In the genomic region with DNA sequence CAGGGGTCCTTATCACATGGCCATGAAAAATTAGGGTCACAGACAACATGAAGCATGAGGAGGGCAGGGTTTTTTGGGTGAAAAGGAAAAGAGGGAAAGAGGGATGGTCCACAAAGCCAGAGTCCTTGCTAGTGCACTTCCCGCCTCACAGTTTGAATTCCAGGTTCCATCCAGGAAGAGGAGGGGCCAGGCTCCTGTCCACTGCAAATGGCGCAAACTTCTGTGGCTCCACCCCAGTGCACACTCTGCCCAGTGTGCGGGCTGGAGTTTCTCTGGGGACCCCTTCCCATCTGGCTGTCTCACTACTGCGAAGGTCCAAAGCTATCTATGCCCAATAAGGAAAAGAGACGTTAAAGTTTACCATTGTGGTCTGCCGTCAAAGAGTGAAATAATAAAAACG, we compare ENCODE assay signal across 19 cellular contexts. TPM values are rescaled to one million over a fixed set of nuclear protein-coding genes. Genes with fewer than 3 reads are reported as not detected.
DNase-seq lines count a peak whose midpoint lies in the region; ATAC-seq and TF ChIP-seq lines count a peak whose summit lies in the region.
"Had no signal": no experiment of that assay in that cellular context is flagged by ENCODE, and none has a peak within 500 bp of the region (broad histone marks: within the 10 kb centered on the region; RNA-seq: fewer than 3 reads in every experiment).

No MANE protein-coding gene starts in this region.

- H3K9me2 ChIP-seq in OCI-LY1 (ENCODE audit: low read depth, low read length), result no peaks in the 10 kb centered on the region

- H3K4me1 Mint-ChIP-seq in activated T-cell treated with anti-CD3 and anti-CD28 coated beads, Interleukin-2, amount 50 U/mL, for 24 hours (ENCODE audit: low read depth), result peaks cover 22% of the 10 kb centered on the region
- H3K4me1 Mint-ChIP-seq in activated T-cell treated with anti-CD3 and anti-CD28 coated beads, Interleukin-2, amount 50 U/mL, for 4 hours (ENCODE audit: low read depth), result peaks cover 27% of the 10 kb centered on the region
- peaks cover 19% of the 10 kb centered on the region for H3K4me1 Mint-ChIP-seq in CD4-positive, alpha-beta T cell (ENCODE audit: low read depth)
- H3K4me1 Mint-ChIP-seq in endothelial cell (ENCODE audit: unreplicated experiment), result peaks cover 22% of the 10 kb centered on the region

- no peak overlapping the region for H2AFZ ChIP-seq in OCI-LY1 (ENCODE audit: low read length)

- no peak for TF ChIP-seq POLR2A in sigmoid colon (IDR thresholded peaks at IDR 0.05)

- TF ChIP-seq EP300 in sigmoid colon (IDR thresholded peaks at IDR 0.05), result no peak

- no peaks in the 10 kb centered on the region for H3K79me2 ChIP-seq in OCI-LY1 (ENCODE audit: insufficient read depth, low read length)

- no peak for ATAC-seq in activated T-cell treated with anti-CD3 and anti-CD28 coated beads, Interleukin-2, amount 50 U/mL, for 4 hours
- ATAC-seq in CD4-positive, alpha-beta T cell (ENCODE audit: poor library complexity), result no peak
- ATAC-seq in HG03039 (IDR thresholded peaks at IDR 0.05; ENCODE audit: unreplicated experiment), result no peak
- ATAC-seq: PC-3 had no signal

- H3K9ac ChIP-seq in OCI-LY1 (ENCODE audit: low read length), result no peak overlapping the region

- no peak for DNase-seq in activated T-cell treated with anti-CD3 and anti-CD28 coated beads, Interleukin-2, amount 50 U/mL, for 24 hours
- no peak for DNase-seq in activated T-cell treated with anti-CD3 and anti-CD28 coated beads, Interleukin-2, amount 50 U/mL, for 4 hours
- no peak for DNase-seq in CD4-positive, alpha-beta T cell
- DNase-seq in endothelial cell (ENCODE audit: low spot score), result no peak
- DNase-seq in sigmoid colon, result no peak
- DNase-seq in mucosa of gallbladder (ENCODE audit: low spot score), result no peak
- DNase-seq: KBM-7, NCI-H1092, NCI-H1436, NCI-H187 treated with DMSO at 0.1 percent for 48 hours, NCI-H2107, NCI-H446 treated with DMSO at 0.1 percent for 48 hours, NCI-H526 treated with DMSO at 0.1 percent for 48 hours, PC-3, SIG-M5 had no signal

- H3K9me3 ChIP-seq in CD4-positive, alpha-beta T cell (ENCODE audit: control insufficient read depth, low read length), result no peaks in the 10 kb centered on the region
- no peaks in the 10 kb centered on the region for H3K9me3 ChIP-seq in OCI-LY1 (ENCODE audit: low read length)
- no peaks in the 10 kb centered on the region for H3K9me3 ChIP-seq in sigmoid colon

- no peak overlapping the region for H3K27ac ChIP-seq in CD4-positive, alpha-beta T cell (ENCODE audit: low read depth, low read length)
- H3K27ac ChIP-seq in OCI-LY1 (ENCODE audit: low read depth, low read length, poor library complexity, severe bottlenecking), result peak overlapping the region; percentile 4
- no peak overlapping the region for H3K27ac ChIP-seq in sigmoid colon

- H3K4me1 ChIP-seq in OCI-LY1 (ENCODE audit: insufficient read depth, low read length, severe bottlenecking), result peaks cover 17% of the 10 kb centered on the region
- H3K4me1 ChIP-seq in sigmoid colon, result peaks cover 0 to 15% (median 7%) of the 10 kb centered on the region in 4 donors

- CTCF ChIA-PET in CD4-positive, alpha-beta T cell (lab: Charles Lee), result no interaction called here

- intact Hi-C loops in CD4-positive, alpha-beta T cell (cut with DNase I, micrococcal nuclease), result no loop called here
- intact Hi-C loops in sigmoid colon (cut with DNase I), result no loop called here

- no peaks in the 10 kb centered on the region for H4K20me1 ChIP-seq in OCI-LY1 (ENCODE audit: insufficient read depth, low read length)

- H3K36me3 ChIP-seq in OCI-LY1 (ENCODE audit: insufficient read depth, low read length), result peaks cover 28% of the 10 kb centered on the region; the same call in 1 of the 2 replicates
- peaks cover 0 to 23% (median 0%) of the 10 kb centered on the region in 4 donors for H3K36me3 ChIP-seq in sigmoid colon

- H3K27me3 Mint-ChIP-seq in activated T-cell treated with anti-CD3 and anti-CD28 coated beads, Interleukin-2, amount 50 U/mL, for 24 hours, result no peaks in the 10 kb centered on the region
- H3K27me3 Mint-ChIP-seq in activated T-cell treated with anti-CD3 and anti-CD28 coated beads, Interleukin-2, amount 50 U/mL, for 4 hours (ENCODE audit: low read depth), result no peaks in the 10 kb centered on the region
- no peaks in the 10 kb centered on the region for H3K27me3 Mint-ChIP-seq in CD4-positive, alpha-beta T cell
- H3K27me3 Mint-ChIP-seq in endothelial cell (ENCODE audit: unreplicated experiment), result peaks cover 3% of the 10 kb centered on the region

- H3K4me3 Mint-ChIP-seq in activated T-cell treated with anti-CD3 and anti-CD28 coated beads, Interleukin-2, amount 50 U/mL, for 24 hours, result no peak overlapping the region
- H3K4me3 Mint-ChIP-seq in activated T-cell treated with anti-CD3 and anti-CD28 coated beads, Interleukin-2, amount 50 U/mL, for 4 hours, result no peak overlapping the region
- no peak overlapping the region for H3K4me3 Mint-ChIP-seq in CD4-positive, alpha-beta T cell
- H3K4me3 Mint-ChIP-seq in endothelial cell (ENCODE audit: unreplicated experiment), result no peak overlapping the region
- H3K4me3 Mint-ChIP-seq: CD14-positive monocyte had no signal

- no peak overlapping the region for H3K4me3 ChIP-seq in OCI-LY1 (ENCODE audit: low read depth, low read length, poor library complexity, severe bottlenecking)
- no peak overlapping the region for H3K4me3 ChIP-seq in sigmoid colon

- peak overlapping the region; percentile 27 for H3K27ac Mint-ChIP-seq in activated T-cell treated with anti-CD3 and anti-CD28 coated beads, Interleukin-2, amount 50 U/mL, for 24 hours
- peak overlapping the region; percentile 2 for H3K27ac Mint-ChIP-seq in CD4-positive, alpha-beta T cell
- H3K27ac Mint-ChIP-seq in endothelial cell (ENCODE audit: unreplicated experiment), result peak overlapping the region; percentile 45

- H3K27me3 ChIP-seq in CD4-positive, alpha-beta T cell (ENCODE audit: control insufficient read depth, insufficient read depth, low read length), result no peaks in the 10 kb centered on the region
- H3K27me3 ChIP-seq in OCI-LY1 (ENCODE audit: insufficient read depth, low read length) (no peaks in the 10 kb centered on the region), sigmoid colon (no peaks in the 10 kb centered on the region)

- POLR2A ChIA-PET in CD4-positive, alpha-beta T cell (lab: Charles Lee), result interaction anchor here (1.1 to 1.9 kb wide), 2 partner anchors 10 to 18 kb away, joined by 4 to 8 read pairs; a partner anchor contains a TSS

- no peaks in the 10 kb centered on the region for H3F3A ChIP-seq in OCI-LY1 (ENCODE audit: insufficient read depth, low read length)

- 76 to 91% methylated on average over 7 of the region's 7 CpGs for WGBS in sigmoid colon, 2 donors

- H3K36me3 Mint-ChIP-seq in activated T-cell treated with anti-CD3 and anti-CD28 coated beads, Interleukin-2, amount 50 U/mL, for 24 hours (ENCODE audit: low read depth), result peaks cover 94% of the 10 kb centered on the region
- H3K36me3 Mint-ChIP-seq in activated T-cell treated with anti-CD3 and anti-CD28 coated beads, Interleukin-2, amount 50 U/mL, for 4 hours (ENCODE audit: insufficient read depth), result peaks cover 39% of the 10 kb centered on the region
- H3K36me3 Mint-ChIP-seq in CD4-positive, alpha-beta T cell (ENCODE audit: low read depth), result peaks cover 31% of the 10 kb centered on the region
- H3K36me3 Mint-ChIP-seq in endothelial cell (ENCODE audit: low read depth, unreplicated experiment), result peaks cover 48% of the 10 kb centered on the region

- no peak for TF ChIP-seq CTCF in CD4-positive, alpha-beta T cell (IDR thresholded peaks at IDR 0.05)
- TF ChIP-seq CTCF in OCI-LY1 (IDR thresholded peaks at IDR 0.05; ENCODE audit: low read length) (no peak), endothelial cell (IDR thresholded peaks at IDR 0.05; ENCODE audit: unreplicated experiment) (no peak), sigmoid colon (IDR thresholded peaks at IDR 0.05) (no peak)

- no peaks in the 10 kb centered on the region for H3K9me3 Mint-ChIP-seq in activated T-cell treated with anti-CD3 and anti-CD28 coated beads, Interleukin-2, amount 50 U/mL, for 24 hours
- H3K9me3 Mint-ChIP-seq in activated T-cell treated with anti-CD3 and anti-CD28 coated beads, Interleukin-2, amount 50 U/mL, for 4 hours, result no peaks in the 10 kb centered on the region
- no peaks in the 10 kb centered on the region for H3K9me3 Mint-ChIP-seq in CD4-positive, alpha-beta T cell
- no peaks in the 10 kb centered on the region for H3K9me3 Mint-ChIP-seq in endothelial cell (ENCODE audit: unreplicated experiment)

- no peak overlapping the region for H3K4me2 ChIP-seq in OCI-LY1 (ENCODE audit: low read length)

RNA-seq across cellular contexts. Expression of a gene that starts 17.8 kb away (rescaled TPM):
- total RNA-seq in activated T-cell treated with anti-CD3 and anti-CD28 coated beads, Interleukin-2, amount 50 U/mL, for 4 hours, result 10 to 100 TPM; 24.7 to 58.8 (median 36.4) TPM
- under 1 TPM; 0.36 to 0.74 TPM for total RNA-seq in CD4-positive, alpha-beta T cell
- total RNA-seq in endothelial cell (ENCODE audit: unreplicated experiment) (29.2 TPM), sigmoid colon (1 to 10 TPM in 1 of 4 donors, not detected in 3; 3.3 TPM), mucosa of gallbladder (0.86 TPM)
- polyA plus RNA-seq in sigmoid colon, result 1 to 10 TPM in 2 of 3 donors, not detected in 1; 1.6 to 5.3 TPM
- total RNA-seq: A172, PC-3 had no signal

RNA-seq across cellular contexts. Expression of a gene that starts 49.0 kb away (rescaled TPM):
- 100 to 1,000 TPM; 186 to 199 (median 196) TPM for total RNA-seq in activated T-cell treated with anti-CD3 and anti-CD28 coated beads, Interleukin-2, amount 50 U/mL, for 4 hours
- total RNA-seq in CD4-positive, alpha-beta T cell, result 10 to 100 TPM; 36.9 to 37.6 TPM
- total RNA-seq in endothelial cell (ENCODE audit: unreplicated experiment) (258 TPM), sigmoid colon (10 to 100 TPM; 42.5 to 92.6 (median 60.6) TPM), mucosa of gallbladder (42.4 TPM)
- 10 to 100 TPM; 20.1 to 78.4 (median 39.0) TPM for polyA plus RNA-seq in sigmoid colon
